24 cellular contexts compared by ENCODE assay signal in genomic region chr3:156543043-156543555, GRCh38. TPM values are rescaled to one million over a fixed set of nuclear protein-coding genes. Genes with fewer than 3 reads are reported as not detected.
DNase-seq lines count a peak whose midpoint lies in the region; ATAC-seq and TF ChIP-seq lines count a peak whose summit lies in the region.
"Had no signal": no experiment of that assay in that cellular context is flagged by ENCODE, and none has a peak within 500 bp of the region (broad histone marks: within the 10 kb centered on the region; RNA-seq: fewer than 3 reads in every experiment).

No MANE protein-coding gene starts in this region.

- H3K9me3 ChIP-seq in A673 (ENCODE audit: low read depth, low read length, poor library complexity, severe bottlenecking) (no peaks in the 10 kb centered on the region), PC-9 (ENCODE audit: insufficient read depth, low read depth) (no peaks in the 10 kb centered on the region), esophagus muscularis mucosa (no peaks in the 10 kb centered on the region), smooth muscle cell (replicated peaks; ENCODE audit: low read depth) (no peaks in the 10 kb centered on the region)
- H3K9me3 ChIP-seq: ovary, Peyer's patch had no signal

- CTCF ChIA-PET in A673 (lab: Charles Lee) = interaction anchor here (0.7 kb wide), 1 partner anchor 430 kb away, joined by 3 read pairs; no protein-coding TSS in a partner anchor
- CTCF ChIA-PET in PC-9 (lab: Charles Lee) = no interaction called here

- H2AFZ ChIP-seq in PC-9 = no peak overlapping the region
- H2AFZ ChIP-seq in smooth muscle cell (ENCODE audit: low read depth) = no peak overlapping the region

- peaks cover 56% of the 10 kb centered on the region for H3F3A ChIP-seq in PC-9 (ENCODE audit: insufficient read depth, low read depth)
- peaks cover 42% of the 10 kb centered on the region for H3F3A ChIP-seq in smooth muscle cell (ENCODE audit: low read depth)

- H3K79me2 ChIP-seq in PC-9 (ENCODE audit: low read depth) (peaks cover 33% of the 10 kb centered on the region), smooth muscle cell (ENCODE audit: low read depth) (peaks cover 34% of the 10 kb centered on the region)

- DNase-seq in A673 (ENCODE audit: low spot score) = peak; percentile 86
- DNase-seq in PC-9 = peak in 1 of 2 experiments; percentile 18
- DNase-seq in esophagus muscularis mucosa (ENCODE audit: extremely low spot score) = no peak
- no peak for DNase-seq in smooth muscle cell (lab: John Stamatoyannopoulos, UW; ENCODE audit: unreplicated experiment)
- DNase-seq in NCI-H2081 treated with DMSO at 0.1 percent for 48 hours (lab: John Stamatoyannopoulos, UW) = no peak
- no peak for DNase-seq in activated CD4-positive, alpha-beta T cell treated with anti-CD3 and anti-CD28 coated beads, Interleukin-2, amount 50 U/mL, for 48 hours
- no peak for DNase-seq in DMS114 treated with DMSO at 0.1 percent for 48 hours (lab: John Stamatoyannopoulos, UW; ENCODE audit: unreplicated experiment)
- DNase-seq: activated CD4-positive, alpha-beta memory T cell treated with anti-CD3 and anti-CD28 coated beads for 36 hours; activated T-cell treated with anti-CD3 and anti-CD28 coated beads, Interleukin-2, amount 50 U/mL, for 72 hours; CD8-positive, alpha-beta memory T cell; DMS79 treated with DMSO at 0.1 percent for 48 hours; effector CD8-positive, alpha-beta T cell; Kasumi-1; NCI-H1417; NCI-H2171; NCI-H774; Peyer's patch; stimulated activated naive B cell treated with anti-CD40 and anti-IgM and Interleukin-4, amounts not matched to agents 10 μg/mL and 1 μg/mL and 100 μg/mL, for 72 hours had no signal

- POLR2A ChIA-PET in A673 (lab: Charles Lee; ENCODE audit: low non-redundant PET) = interaction anchor here (0.7 kb wide), 2 partner anchors 8 to 69 kb away, joined by 3 to 6 read pairs; no protein-coding TSS in a partner anchor
- POLR2A ChIA-PET in PC-9 (lab: Charles Lee; ENCODE audit: unreplicated experiment) = no interaction called here

- H3K9ac ChIP-seq in smooth muscle cell (ENCODE audit: low read depth) = no peak overlapping the region

- ATAC-seq in HG03196 (IDR thresholded peaks at IDR 0.05; ENCODE audit: unreplicated experiment) = no peak
- ATAC-seq: activated naive CD4-positive, alpha-beta T cell treated with anti-CD3 and anti-CD28 coated beads, Interleukin-2, amount 50 U/mL, for 72 hours; activated T-cell treated with anti-CD3 and anti-CD28 coated beads, Interleukin-2, amount 50 U/mL, for 72 hours; HCT116; left lobe of liver; stimulated activated naive B cell treated with anti-CD40 and anti-IgM and Interleukin-4, amounts not matched to agents 10 μg/mL and 1 μg/mL and 100 μg/mL, for 72 hours had no signal

- TF ChIP-seq CTCF in A673 (conservative IDR thresholded peaks at IDR 0.05; ENCODE audit: low read depth, low read length) (no peak), PC-9 (conservative IDR thresholded peaks at IDR 0.05) (no peak), esophagus muscularis mucosa (IDR thresholded peaks at IDR 0.05) (no peak), smooth muscle cell (IDR thresholded peaks at IDR 0.05; ENCODE audit: borderline replicate concordance, insufficient read depth, poor library complexity, severe bottlenecking) (no peak)

- TF ChIP-seq POLR2A in esophagus muscularis mucosa (IDR thresholded peaks at IDR 0.05; ENCODE audit: low read depth) = no peak

- 60% methylated on average over 2 of the region's 2 CpGs for WGBS in esophagus muscularis mucosa
- 100% methylated on average over 2 of the region's 2 CpGs for WGBS in smooth muscle cell (ENCODE audit: low lambda C conversion rate)

- intact Hi-C loops in A673 (cut with micrococcal nuclease; ENCODE audit: unreplicated experiment) (loop anchor here (1.0 to 10.0 kb wide), 4 partner anchors 69 to 538 kb away; partner anchors contain the start of gene LEKR1), PC-9 (cut with micrococcal nuclease; ENCODE audit: unreplicated experiment) (no loop called here), esophagus muscularis mucosa (cut with DNase I) (loop anchor here (5.0 to 10.0 kb wide), 2 partner anchors 544 to 612 kb away; no protein-coding TSS in a partner anchor)

- H3K27ac ChIP-seq in A673 (ENCODE audit: low read depth, low read length, poor library complexity, severe bottlenecking) (peak overlapping the region; percentile 88), PC-9 (peak overlapping the region; percentile 28; the same call in 1 of the 2 replicates), esophagus muscularis mucosa (replicated peaks in 1 of 4) (peak overlapping the region; percentile 32 to 86 (median 81)), smooth muscle cell (ENCODE audit: low read depth) (peak overlapping the region; percentile 6)
- H3K27ac ChIP-seq: VCaP had no signal

- H3K27me3 ChIP-seq in A673 (replicated peaks; ENCODE audit: insufficient read depth, low read depth, low read length, poor library complexity) = no peaks in the 10 kb centered on the region
- no peaks in the 10 kb centered on the region for H3K27me3 ChIP-seq in PC-9 (ENCODE audit: insufficient read depth, low read depth)
- no peaks in the 10 kb centered on the region for H3K27me3 ChIP-seq in esophagus muscularis mucosa
- H3K27me3 ChIP-seq in smooth muscle cell (ENCODE audit: low read depth) = no peaks in the 10 kb centered on the region
- H3K27me3 ChIP-seq: ovary, Peyer's patch had no signal

- H3K4me2 ChIP-seq in PC-9 = no peak overlapping the region
- no peak overlapping the region for H3K4me2 ChIP-seq in smooth muscle cell

- H3K9me2 ChIP-seq in PC-9 (ENCODE audit: insufficient read depth) = no peaks in the 10 kb centered on the region

- H3K4me3 ChIP-seq in A673 (ENCODE audit: low read depth, low read length, poor library complexity, severe bottlenecking) = no peak overlapping the region
- H3K4me3 ChIP-seq in PC-9 = no peak overlapping the region
- no peak overlapping the region for H3K4me3 ChIP-seq in esophagus muscularis mucosa
- H3K4me3 ChIP-seq in smooth muscle cell = no peak overlapping the region
- H3K4me3 ChIP-seq: ovary, Peyer's patch had no signal

- BruUV-seq in A673 (replicated peaks; lab: Mats Ljungman, UMichigan) = no TSS peak
- BruUV-seq in PC-9 (replicated peaks; lab: Mats Ljungman, UMichigan) = no TSS peak

- 0 out of 2 replicates have a peak, but pooled peaks cover 8% of the 10 kb centered on the region for H4K20me1 ChIP-seq in PC-9 (ENCODE audit: insufficient read depth)
- H4K20me1 ChIP-seq in smooth muscle cell (ENCODE audit: low read depth) = peaks cover 79% of the 10 kb centered on the region

- TF ChIP-seq EP300 in esophagus muscularis mucosa (IDR thresholded peaks at IDR 0.05) = no peak

- H3K36me3 ChIP-seq in A673 (ENCODE audit: insufficient read depth, low read length, poor library complexity, severe bottlenecking) (peaks cover 98% of the 10 kb centered on the region), PC-9 (ENCODE audit: low read depth) (peaks cover 67% of the 10 kb centered on the region), esophagus muscularis mucosa (peaks cover 5 to 73% (median 39%) of the 10 kb centered on the region in 4 donors), smooth muscle cell (ENCODE audit: low read depth) (peaks cover 40% of the 10 kb centered on the region)
- H3K36me3 ChIP-seq: ovary had no signal

- H3K4me1 ChIP-seq in A673 (ENCODE audit: insufficient read depth, low read length, poor library complexity, severe bottlenecking) (peaks cover 92% of the 10 kb centered on the region), PC-9 (replicated peaks; ENCODE audit: insufficient read depth) (no peaks in the 10 kb centered on the region), esophagus muscularis mucosa (peaks cover 59 to 100% (median 91%) of the 10 kb centered on the region in 4 donors), smooth muscle cell (ENCODE audit: low read depth) (no peaks in the 10 kb centered on the region)
- H3K4me1 ChIP-seq: Peyer's patch had no signal

RNA-seq across cellular contexts. Expression of gene SSR3, which starts 11.8 kb away (rescaled TPM):
- total RNA-seq in A673 (2021) (431 and 531 TPM in 2 replicates), PC-9 (2021) (117 and 152 TPM in 2 replicates), esophagus muscularis mucosa (100 to 1,000 TPM; 170 to 211 (median 207) TPM), smooth muscle cell (325 and 386 TPM in 2 replicates)
- polyA plus RNA-seq in smooth muscle cell = 337 and 370 TPM in 2 replicates

Comparison
In these comparisons a context has a peak if more than half of its experiments do, and no peak if none do; other contexts are left out.
1. H3K27ac ChIP-seq: peak in every context shown above with its lines; median percentile 88 in A673; 81 in esophagus muscularis mucosa; 28 in PC-9; 6 in smooth muscle cell.